Comparison of ENCODE assay signal across 10 cellular contexts in the genomic region with DNA sequence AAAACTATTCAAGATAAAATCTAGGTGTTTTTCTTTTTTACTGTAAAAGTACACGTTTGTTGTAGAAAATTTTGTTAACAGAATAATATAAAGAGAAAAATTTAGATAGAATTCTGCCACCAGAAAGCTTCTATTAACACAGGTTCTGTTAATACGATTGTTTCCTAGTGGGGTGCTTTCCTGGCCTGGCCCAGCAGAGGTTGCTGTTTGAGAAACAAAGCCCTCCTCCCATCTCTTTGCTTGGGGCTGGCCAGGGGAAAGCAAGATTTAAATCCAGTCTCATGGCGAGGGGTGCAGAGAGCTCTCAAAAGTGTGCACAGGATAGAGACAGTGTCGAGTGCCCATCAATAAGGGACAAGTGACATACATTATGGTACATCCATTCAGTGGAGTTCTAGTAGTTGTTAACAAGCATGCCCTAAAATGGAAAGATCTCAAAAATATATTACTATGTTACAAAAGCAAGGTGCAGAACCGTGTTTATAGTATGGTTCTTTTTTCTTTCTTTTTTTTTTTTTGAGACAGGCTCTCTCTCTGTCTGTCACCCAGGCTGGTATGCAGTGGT. TPM values are rescaled to one million over a fixed set of nuclear protein-coding genes. Genes with fewer than 3 reads are reported as not detected.
DNase-seq lines count a peak whose midpoint lies in the region; ATAC-seq lines count a peak whose summit lies in the region.
"Had no signal": no experiment of that assay in that cellular context is flagged by ENCODE, and none has a peak within 500 bp of the region (broad histone marks: within the 10 kb centered on the region; RNA-seq: fewer than 3 reads in every experiment).

No MANE protein-coding gene starts in this region.

- no peak overlapping the region for H3K4me3 Mint-ChIP-seq in stimulated activated effector memory CD8-positive, alpha-beta T cell treated with anti-CD3 and anti-CD28 coated beads, Interleukin-12 subunit alpha, Interleukin-12 subunit beta, amount 100 ng/mL, for 72 hours

- H3K9me3 Mint-ChIP-seq in stimulated activated effector memory CD8-positive, alpha-beta T cell treated with anti-CD3 and anti-CD28 coated beads, Interleukin-12 subunit alpha, Interleukin-12 subunit beta, amount 100 ng/mL, for 72 hours, result no peaks in the 10 kb centered on the region

- no peak overlapping the region for H3K27ac ChIP-seq in caudate nucleus (ENCODE audit: low read depth, low read length)
- H3K27ac ChIP-seq: skin epidermis had no signal

- peaks cover 5% of the 10 kb centered on the region for H3K4me1 Mint-ChIP-seq in stimulated activated effector memory CD8-positive, alpha-beta T cell treated with anti-CD3 and anti-CD28 coated beads, Interleukin-12 subunit alpha, Interleukin-12 subunit beta, amount 100 ng/mL, for 72 hours

- peak; percentile 52 for ATAC-seq in GM21717 (IDR thresholded peaks at IDR 0.05; ENCODE audit: unreplicated experiment)
- ATAC-seq in GM18870 (IDR thresholded peaks at IDR 0.05; ENCODE audit: unreplicated experiment), result no peak
- no peak for ATAC-seq in stimulated activated effector memory CD8-positive, alpha-beta T cell treated with anti-CD3 and anti-CD28 coated beads, Interleukin-12 subunit alpha, Interleukin-12 subunit beta, amount 100 ng/mL, for 72 hours

- DNase-seq in ELF-1 (ENCODE audit: low read depth, low spot score) (peak; percentile 49), RPMI7951 (ENCODE audit: low read depth) (peak; percentile 10), iris pigment epithelial cell (ENCODE audit: low read depth) (peak; percentile 34), caudate nucleus (lab: John Stamatoyannopoulos, UW) (no peak)
- no peak for DNase-seq in stimulated activated naive CD4-positive, alpha-beta T cell (lab: John Stamatoyannopoulos, UW)
- no peak for DNase-seq in stimulated activated effector memory CD8-positive, alpha-beta T cell treated with anti-CD3 and anti-CD28 coated beads, Interleukin-12 subunit alpha, Interleukin-12 subunit beta, amount 100 ng/mL, for 72 hours (ENCODE audit: low spot score in 2 of 2)
- DNase-seq: NCI-H1694 treated with DMSO at 0.1 percent for 48 hours had no signal

- H3K36me3 Mint-ChIP-seq in stimulated activated effector memory CD8-positive, alpha-beta T cell treated with anti-CD3 and anti-CD28 coated beads, Interleukin-12 subunit alpha, Interleukin-12 subunit beta, amount 100 ng/mL, for 72 hours, result no peaks in the 10 kb centered on the region

- H3K27ac Mint-ChIP-seq in stimulated activated effector memory CD8-positive, alpha-beta T cell treated with anti-CD3 and anti-CD28 coated beads, Interleukin-12 subunit alpha, Interleukin-12 subunit beta, amount 100 ng/mL, for 72 hours, result no peak overlapping the region

RNA-seq across cellular contexts. Expression of a gene that starts 14.6 kb away (rescaled TPM):
- total RNA-seq in RPMI7951 (2014; rRNA removed; shearing (Covaris generic)), result 28.2 and 37.2 TPM in 2 replicates

RNA-seq across cellular contexts. Expression of a gene that starts 22.4 kb away (rescaled TPM):
- not detected in 2 replicates for total RNA-seq in RPMI7951 (2014; rRNA removed; shearing (Covaris generic))

Comparison
In these comparisons a context has a peak if more than half of its experiments do, and no peak if none do; other contexts are left out.
1. DNase-seq: peak in ELF-1 (single experiment), RPMI7951 (single experiment) and iris pigment epithelial cell (single experiment); none in caudate nucleus (0 of 61), stimulated activated naive CD4-positive, alpha-beta T cell (0 of 6) and stimulated activated effector memory CD8-positive, alpha-beta T cell treated with anti-CD3 and anti-CD28 coated beads, Interleukin-12 subunit alpha, Interleukin-12 subunit beta, amount 100 ng/mL, for 72 hours (0 of 2).